Comparison of ENCODE assay signal across 8 cellular contexts in genomic region chr10:7408494-7409044, GRCh38. TPM values are rescaled to one million over a fixed set of nuclear protein-coding genes. Genes with fewer than 3 reads are reported as not detected.
DNase-seq lines count a peak whose midpoint lies in the region; ATAC-seq and TF ChIP-seq lines count a peak whose summit lies in the region.

No MANE protein-coding gene starts in this region.

- TF ChIP-seq CTCF in adrenal gland (IDR thresholded peaks at IDR 0.05) = peak; percentile 27 to 57 (median 48)
- peak; percentile 58 for TF ChIP-seq CTCF in psoas muscle (IDR thresholded peaks at IDR 0.05)

- H3K9ac ChIP-seq in BLaER1 treated with 17β-estradiol and CSF1 and Interleukin-3, amounts not matched to agents 10 nM and 100 nM = peak overlapping the region; percentile 69 to 97 (median 92)

- peak overlapping the region; percentile 84 to 100 (median 97) for H3K4me2 ChIP-seq in BLaER1 treated with 17β-estradiol and CSF1 and Interleukin-3, amounts not matched to agents 10 nM and 100 nM

- peaks cover 22 to 27% (median 25%) of the 10 kb centered on the region in 11 experiments for H3K27me3 ChIP-seq in BLaER1 treated with 17β-estradiol and CSF1 and Interleukin-3, amounts not matched to agents 10 nM and 100 nM
- H3K27me3 ChIP-seq in adrenal gland = peaks cover 8% of the 10 kb centered on the region
- peaks cover 0 to 8% (median 5%) of the 10 kb centered on the region in 3 donors for H3K27me3 ChIP-seq in psoas muscle (ENCODE audit: insufficient read depth in 3 of 3, low read length in 2 of 3)

- peaks cover 0 to 13% (median 0%) of the 10 kb centered on the region in 11 experiments; a peak in 4 of 22 replicates for H3K9me3 ChIP-seq in BLaER1 treated with 17β-estradiol and CSF1 and Interleukin-3, amounts not matched to agents 10 nM and 100 nM (replicated peaks in 1 of 11)
- H3K9me3 ChIP-seq in adrenal gland (replicated peaks in 1 of 3) (no peaks in the 10 kb centered on the region), psoas muscle (no peaks in the 10 kb centered on the region)

- peak; percentile 26 for ATAC-seq in GM21825 (IDR thresholded peaks at IDR 0.05; ENCODE audit: unreplicated experiment)
- peak; percentile 71 to 79 (median 72) for ATAC-seq in psoas muscle
- no peak for ATAC-seq in GM18498 (IDR thresholded peaks at IDR 0.05; ENCODE audit: unreplicated experiment)

- TF ChIP-seq POLR2A in adrenal gland (IDR thresholded peaks at IDR 0.05) = no peak

- peaks cover 29 to 62% (median 57%) of the 10 kb centered on the region in 10 experiments for H3K4me1 ChIP-seq in BLaER1 treated with 17β-estradiol and CSF1 and Interleukin-3, amounts not matched to agents 10 nM and 100 nM
- H3K4me1 ChIP-seq in adrenal gland (replicated peaks in 1 of 2) (peaks cover 9 to 30% of the 10 kb centered on the region in 2 donors), psoas muscle (peaks cover 20% of the 10 kb centered on the region)

- WGBS in adrenal gland, 4 donors = 0 to 1% (median 0%) methylated on average over 10 to 52 of the region's 52 CpGs
- WGBS in psoas muscle, 3 donors = 0 to 1% (median 1%) methylated on average over 52 of the region's 52 CpGs

- intact Hi-C loops in adrenal gland (cut with DNase I) (loop anchor here in 1 of 2 donors (5.0 kb wide), 1 partner anchor 146 kb away; no protein-coding TSS in a partner anchor), psoas muscle (cut with DNase I) (loop anchor here (2.0 to 5.0 kb wide), 2 partner anchors 146 to 148 kb away; no protein-coding TSS in a partner anchor)

- DNase-seq in RPMI7951 (ENCODE audit: low read depth) (peak; percentile 9), adrenal gland (peak; percentile 34 to 80 (median 68)), hippocampal formation (lab: John Stamatoyannopoulos, UW) (peak; percentile 47 to 64), psoas muscle (peak; percentile 64 to 80), 8988T (no peak)

- H3K36me3 ChIP-seq in BLaER1 treated with 17β-estradiol and CSF1 and Interleukin-3, amounts not matched to agents 10 nM and 100 nM = peaks cover 0 to 25% (median 19%) of the 10 kb centered on the region in 11 experiments; a peak in 14 of 22 replicates
- H3K36me3 ChIP-seq in adrenal gland (replicated peaks in 1 of 2) = no peaks in the 10 kb centered on the region
- no peaks in the 10 kb centered on the region for H3K36me3 ChIP-seq in psoas muscle (ENCODE audit: insufficient read depth in 1 of 2, low read depth in 1 of 2)

- peak overlapping the region in 10 of 11 experiments; percentile 58 to 97 (median 92); a peak in 21 of 22 replicates for H3K27ac ChIP-seq in BLaER1 treated with 17β-estradiol and CSF1 and Interleukin-3, amounts not matched to agents 10 nM and 100 nM
- H3K27ac ChIP-seq in adrenal gland (peak overlapping the region in 4 of 5 donors; percentile 65 to 85 (median 84)), psoas muscle (peak overlapping the region; percentile 81)

- H3K4me3 ChIP-seq in BLaER1 treated with 17β-estradiol and CSF1 and Interleukin-3, amounts not matched to agents 10 nM and 100 nM = peak overlapping the region; percentile 73 to 98 (median 90)
- peak overlapping the region in 2 of 4 donors; percentile 57 to 86 for H3K4me3 ChIP-seq in adrenal gland
- H3K4me3 ChIP-seq in psoas muscle = peak overlapping the region; percentile 77

- peaks cover 0 to 20% (median 9%) of the 10 kb centered on the region in 11 experiments; a peak in 8 of 22 replicates for H4K20me1 ChIP-seq in BLaER1 treated with 17β-estradiol and CSF1 and Interleukin-3, amounts not matched to agents 10 nM and 100 nM

RNA-seq across cellular contexts. Expression of gene SFMBT2, which starts 2.3 kb away (rescaled TPM):
- 0.20 and 0.36 TPM in 2 replicates for total RNA-seq in RPMI7951 (2014; rRNA removed; shearing (Covaris generic))
- 10 to 100 TPM in 6 of 8 donors, 1 to 10 TPM in 2; 5.9 to 17.9 (median 14.5) TPM for total RNA-seq in adrenal gland
- 1 to 10 TPM; 3.7 to 5.4 (median 4.5) TPM for polyA plus RNA-seq in adrenal gland
- 1 to 10 TPM; 3.0 to 8.2 (median 5.0) TPM for total RNA-seq in psoas muscle
- polyA plus RNA-seq in psoas muscle = under 1 TPM; 0.53 to 0.87 (median 0.59) TPM
